1 cellular context compared by ENCODE assay signal in genomic region chr1:10909697-10910489, GRCh38.
TF ChIP-seq lines count a peak whose summit lies in the region.

No MANE protein-coding gene starts in this region.

TF ChIP-seq in HepG2, 621 proteins besides CTCF, POLR2A, EP300 and RAD21 (continued from another document and continues in another):
- TF ChIP-seq GLMP (CRISPR knock-in tag; IDR thresholded peaks at IDR 0.05; ENCODE audit: borderline replicate concordance) = no peak
- TF ChIP-seq ZNF740 (CRISPR knock-in tag; IDR thresholded peaks at IDR 0.05) = peak; percentile 25; the same call in 1 of the 2 replicates
- TF ChIP-seq BORCS8-MEF2B (CRISPR knock-in tag; IDR thresholded peaks at IDR 0.05) = 0 out of 2 replicates have a peak, but pooled peaks have one; percentile 25
- no peak for TF ChIP-seq SNRNP70 (IDR thresholded peaks at IDR 0.05; ENCODE audit: low read depth, low read length)
- TF ChIP-seq U2AF2 (IDR thresholded peaks at IDR 0.05; ENCODE audit: low read depth, low read length) = no peak
- peak; percentile 98 for TF ChIP-seq ZNF629 (CRISPR knock-in tag; conservative IDR thresholded peaks at IDR 0.05)
- no peak for TF ChIP-seq ATF4 (CRISPR knock-in tag; IDR thresholded peaks at IDR 0.05)
- no peak for TF ChIP-seq USF2 (IDR thresholded peaks at IDR 0.05; ENCODE audit: low read depth, low read length)
- no peak for TF ChIP-seq USF2 (CRISPR knock-in tag; IDR thresholded peaks at IDR 0.05; ENCODE audit: borderline replicate concordance)
- TF ChIP-seq ZSCAN31 (CRISPR knock-in tag; IDR thresholded peaks at IDR 0.05; ENCODE audit: low read depth) = no peak
- TF ChIP-seq ATF7-NPFF (CRISPR knock-in tag; IDR thresholded peaks at IDR 0.05; ENCODE audit: low read depth) = no peak
- no peak for TF ChIP-seq ETS1 (CRISPR knock-in tag; IDR thresholded peaks at IDR 0.05)
- no peak for TF ChIP-seq ZNF407 (CRISPR knock-in tag; IDR thresholded peaks at IDR 0.05; ENCODE audit: not compliant biosample characterization)
- TF ChIP-seq SRSF4 (IDR thresholded peaks at IDR 0.05; ENCODE audit: low read depth, low read length, poor library complexity, severe bottlenecking) = no peak
- TF ChIP-seq MYPOP (CRISPR knock-in tag; IDR thresholded peaks at IDR 0.05) = no peak
- TF ChIP-seq ZNF615 (CRISPR knock-in tag; IDR thresholded peaks at IDR 0.05; ENCODE audit: borderline replicate concordance) = no peak
- TF ChIP-seq CERS6 (CRISPR knock-in tag; IDR thresholded peaks at IDR 0.05) = no peak
- no peak for TF ChIP-seq ZNF546 (CRISPR knock-in tag; conservative IDR thresholded peaks at IDR 0.05)
- TF ChIP-seq ASH2L (IDR thresholded peaks at IDR 0.05; ENCODE audit: insufficient read length, low read depth, low read length) = no peak
- no peak for TF ChIP-seq ATF6 (CRISPR knock-in tag; conservative IDR thresholded peaks at IDR 0.05)
- no peak for TF ChIP-seq ZNF652 (CRISPR knock-in tag; IDR thresholded peaks at IDR 0.05; ENCODE audit: borderline replicate concordance, low read depth)
- no peak for TF ChIP-seq PCBP1 (IDR thresholded peaks at IDR 0.05; ENCODE audit: borderline replicate concordance, low read depth, low read length)
- TF ChIP-seq HNRNPL (IDR thresholded peaks at IDR 0.05; ENCODE audit: low read depth, low read length) = no peak
- TF ChIP-seq TBX3 (IDR thresholded peaks at IDR 0.05; ENCODE audit: borderline replicate concordance) = no peak
- TF ChIP-seq FOXK2 (IDR thresholded peaks at IDR 0.05) = no peak
- TF ChIP-seq ZNF687 (CRISPR knock-in tag; IDR thresholded peaks at IDR 0.05) = peak; percentile 26
- TF ChIP-seq KDM5B (CRISPR knock-in tag; IDR thresholded peaks at IDR 0.05; ENCODE audit: borderline replicate concordance) = 0 out of 2 replicates have a peak, but pooled peaks have one; percentile 21
- TF ChIP-seq KDM1A (CRISPR knock-in tag; IDR thresholded peaks at IDR 0.05) = peak; percentile 77; the same call in 1 of the 2 replicates
- peak; percentile 82; the same call in 1 of the 2 replicates for TF ChIP-seq CHD4 (IDR thresholded peaks at IDR 0.05; ENCODE audit: borderline replicate concordance, low read length)
- no peak for TF ChIP-seq LBX2 (CRISPR knock-in tag; IDR thresholded peaks at IDR 0.05; ENCODE audit: borderline replicate concordance)
